Comparison of ENCODE assay signal across 8 cellular contexts in the genomic region with DNA sequence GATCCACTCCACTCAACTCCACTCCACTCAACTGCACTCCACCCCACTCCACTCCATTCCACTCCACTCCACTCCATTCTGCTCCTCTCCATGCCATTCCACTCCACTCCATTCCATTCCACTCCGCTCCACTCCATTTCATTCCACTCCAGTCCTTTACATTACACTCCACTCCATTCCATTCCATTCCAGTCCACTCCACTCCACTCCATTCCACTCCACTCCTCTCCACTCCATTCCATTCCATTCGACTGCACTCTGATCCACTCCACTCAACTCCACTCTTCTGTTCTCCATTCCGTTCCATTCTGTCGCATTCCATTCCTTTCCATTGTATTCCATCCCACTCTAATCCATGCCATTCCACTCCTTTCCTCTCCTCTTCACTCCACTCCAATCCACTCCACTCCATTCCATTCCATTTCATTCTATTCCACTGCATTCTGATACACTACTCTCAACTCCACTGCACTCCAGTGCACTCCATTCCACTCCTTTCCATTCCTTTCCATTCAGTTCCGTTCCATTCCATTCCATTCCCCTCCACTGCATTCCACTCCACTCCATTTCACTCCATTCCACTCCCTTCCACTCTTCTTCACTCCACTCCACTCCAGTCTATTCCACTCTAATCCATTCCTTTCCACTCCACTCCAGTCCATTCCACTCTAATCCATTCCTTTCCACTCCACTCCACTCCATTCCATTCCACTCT.
DNase-seq lines count a peak whose midpoint lies in the region; ATAC-seq and TF ChIP-seq lines count a peak whose summit lies in the region.
"Not testable (repeated sequence)": the region's sequence is repeated elsewhere in the genome, so short reads cannot be mapped to it uniquely, and the experiment has no call there.

No MANE protein-coding gene starts in this region.

- H3K9ac ChIP-seq in HUES48 (ENCODE audit: low read depth, low read length): not testable (repeated sequence)

- H3K27me3 Mint-ChIP-seq in endothelial cell (ENCODE audit: unreplicated experiment): peaks cover 41% of the 10 kb centered on the region
- H3K27me3 Mint-ChIP-seq in stimulated activated memory B cell treated with anti-CD40 and anti-IgM and Interleukin-4, amounts not matched to agents 10 μg/mL and 1 μg/mL and 100 μg/mL, for 72 hours: not testable (repeated sequence)

- TF ChIP-seq POLR2A in heart left ventricle (IDR thresholded peaks at IDR 0.05): not testable (repeated sequence)

- intact Hi-C loops in heart left ventricle (cut with DNase I); aorta (cut with DNase I): not testable (repeated sequence)

- not testable (repeated sequence) for H3K4me1 Mint-ChIP-seq in endothelial cell (ENCODE audit: unreplicated experiment); stimulated activated memory B cell treated with anti-CD40 and anti-IgM and Interleukin-4, amounts not matched to agents 10 μg/mL and 1 μg/mL and 100 μg/mL, for 72 hours

- H3K9me3 Mint-ChIP-seq in endothelial cell (ENCODE audit: unreplicated experiment): peaks cover 81% of the 10 kb centered on the region
- peaks cover 61% of the 10 kb centered on the region for H3K9me3 Mint-ChIP-seq in stimulated activated memory B cell treated with anti-CD40 and anti-IgM and Interleukin-4, amounts not matched to agents 10 μg/mL and 1 μg/mL and 100 μg/mL, for 72 hours

- TF ChIP-seq CTCF in endothelial cell (IDR thresholded peaks at IDR 0.05; ENCODE audit: unreplicated experiment); heart left ventricle (IDR thresholded peaks at IDR 0.05); lung (IDR thresholded peaks at IDR 0.05; ENCODE audit: control extremely low read depth, extremely low read depth); omental fat pad (IDR thresholded peaks at IDR 0.05): not testable (repeated sequence)

- not testable (repeated sequence) for H3K27me3 ChIP-seq in HUES48 (ENCODE audit: control insufficient read depth, insufficient read depth, low read length); heart left ventricle; lung (ENCODE audit: control insufficient read depth, insufficient read depth); aorta (ENCODE audit: control insufficient read depth in 1 of 2, insufficient read depth in 2 of 2, low read length in 1 of 2)

- H3K36me3 ChIP-seq in HUES48 (ENCODE audit: control insufficient read depth, insufficient read depth, low read length); heart left ventricle; lung (ENCODE audit: control insufficient read depth in 2 of 2, insufficient read depth in 2 of 2, low read length in 2 of 2); aorta (ENCODE audit: control insufficient read depth in 1 of 2, insufficient read depth in 2 of 2, low read length in 1 of 2): not testable (repeated sequence)

- not testable (repeated sequence) for H3K4me1 ChIP-seq in HUES48 (ENCODE audit: control insufficient read depth, insufficient read depth, low read length); heart left ventricle; lung (ENCODE audit: control insufficient read depth in 2 of 2, insufficient read depth in 2 of 2, low read length in 2 of 2); aorta (ENCODE audit: control insufficient read depth in 1 of 2, insufficient read depth in 2 of 2, low read length in 2 of 2)

- WGBS in heart left ventricle, 4 donors: 49 to 60% (median 53%) methylated on average over 5 of the region's 5 CpGs
- 60 to 66% methylated on average over 5 of the region's 5 CpGs for WGBS in lung, 2 donors
- WGBS in aorta, 2 donors: 52 to 58% methylated on average over 5 of the region's 5 CpGs

- peak overlapping the region; percentile 4 for H3K27ac Mint-ChIP-seq in endothelial cell (ENCODE audit: unreplicated experiment)
- not testable (repeated sequence) for H3K27ac Mint-ChIP-seq in stimulated activated memory B cell treated with anti-CD40 and anti-IgM and Interleukin-4, amounts not matched to agents 10 μg/mL and 1 μg/mL and 100 μg/mL, for 72 hours

- H3K36me3 Mint-ChIP-seq in endothelial cell (ENCODE audit: low read depth, unreplicated experiment): peaks cover 60% of the 10 kb centered on the region
- peaks cover 50% of the 10 kb centered on the region for H3K36me3 Mint-ChIP-seq in stimulated activated memory B cell treated with anti-CD40 and anti-IgM and Interleukin-4, amounts not matched to agents 10 μg/mL and 1 μg/mL and 100 μg/mL, for 72 hours

- DNase-seq in endothelial cell (ENCODE audit: low spot score); heart left ventricle; lung (ENCODE audit: low spot score); omental fat pad (ENCODE audit: low spot score): not testable (repeated sequence)
- peak in 1 of 2 donors; percentile 22 for DNase-seq in aorta

- ATAC-seq in heart left ventricle: peak in 3 of 4 donors; percentile 12 to 32 (median 16)
- peak; percentile 27 for ATAC-seq in lung (ENCODE audit: insufficient read depth, low FRiP score)
- ATAC-seq in omental fat pad (ENCODE audit: low FRiP score): peak; percentile 12
- ATAC-seq in stimulated activated memory B cell treated with anti-CD40 and anti-IgM and Interleukin-4, amounts not matched to agents 10 μg/mL and 1 μg/mL and 100 μg/mL, for 72 hours: peak; percentile 16
- peak; percentile 34 for ATAC-seq in aorta (ENCODE audit: low FRiP score)

- H3K4me3 ChIP-seq in HUES48 (ENCODE audit: low read depth, low read length) (peak overlapping the region; percentile 32), iPS-18c (ENCODE audit: insufficient read depth, low read depth, low read length) (0 out of 2 replicates have a peak overlapping the region, but pooled peaks have one; percentile 25)
- not testable (repeated sequence) for H3K4me3 ChIP-seq in heart left ventricle; lung; aorta (ENCODE audit: low read length in 2 of 2)

- not testable (repeated sequence) for H3K27ac ChIP-seq in HUES48 (ENCODE audit: low read depth, low read length); heart left ventricle; lung (ENCODE audit: low read depth in 1 of 2, low read length in 1 of 2); aorta (ENCODE audit: low read depth in 1 of 2, low read length in 2 of 2)

- peaks cover 33% of the 10 kb centered on the region for H3K9me3 ChIP-seq in HUES48 (ENCODE audit: control insufficient read depth, insufficient read depth, low read length)
- H3K9me3 ChIP-seq in heart left ventricle: peaks cover 0 to 99% (median 60%) of the 10 kb centered on the region in 12 donors
- H3K9me3 ChIP-seq in iPS-18c (ENCODE audit: control insufficient read depth, insufficient read depth, low read length): peaks cover 55% of the 10 kb centered on the region
- H3K9me3 ChIP-seq in lung (ENCODE audit: control insufficient read depth in 2 of 2, insufficient read depth in 1 of 2, low read length in 1 of 2): peaks cover 35 to 53% of the 10 kb centered on the region in 2 donors
- H3K9me3 ChIP-seq in aorta (ENCODE audit: control insufficient read depth, low read length): peaks cover 21% of the 10 kb centered on the region

- H3K4me3 Mint-ChIP-seq in endothelial cell (ENCODE audit: unreplicated experiment): peak overlapping the region; percentile 27
- not testable (repeated sequence) for H3K4me3 Mint-ChIP-seq in stimulated activated memory B cell treated with anti-CD40 and anti-IgM and Interleukin-4, amounts not matched to agents 10 μg/mL and 1 μg/mL and 100 μg/mL, for 72 hours
